1 cellular context compared by ENCODE assay signal in the genomic region with DNA sequence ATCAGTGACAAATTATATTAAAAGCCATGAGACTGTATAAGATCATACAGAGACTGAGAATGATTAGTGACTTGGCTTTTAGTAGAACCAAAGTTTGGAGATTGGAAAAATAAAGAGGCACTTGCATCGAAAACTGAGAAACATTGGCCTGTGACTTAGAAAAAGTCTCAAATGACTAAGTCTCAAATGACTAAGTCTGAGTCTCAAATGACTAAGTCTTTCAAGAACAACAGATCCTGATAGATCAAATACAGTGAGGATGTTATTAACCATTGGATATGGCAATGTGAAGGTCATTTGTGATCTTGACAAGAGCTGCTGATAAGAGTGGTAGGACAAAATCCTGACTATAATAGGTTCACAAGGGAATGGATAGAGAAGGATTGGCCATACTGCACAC.
TF ChIP-seq lines count a peak whose summit lies in the region.

No MANE protein-coding gene starts in this region.

TF ChIP-seq in GM23338, 12 proteins besides CTCF, POLR2A, EP300 and RAD21 (continued from another document):
- TF ChIP-seq, protein P1, sequence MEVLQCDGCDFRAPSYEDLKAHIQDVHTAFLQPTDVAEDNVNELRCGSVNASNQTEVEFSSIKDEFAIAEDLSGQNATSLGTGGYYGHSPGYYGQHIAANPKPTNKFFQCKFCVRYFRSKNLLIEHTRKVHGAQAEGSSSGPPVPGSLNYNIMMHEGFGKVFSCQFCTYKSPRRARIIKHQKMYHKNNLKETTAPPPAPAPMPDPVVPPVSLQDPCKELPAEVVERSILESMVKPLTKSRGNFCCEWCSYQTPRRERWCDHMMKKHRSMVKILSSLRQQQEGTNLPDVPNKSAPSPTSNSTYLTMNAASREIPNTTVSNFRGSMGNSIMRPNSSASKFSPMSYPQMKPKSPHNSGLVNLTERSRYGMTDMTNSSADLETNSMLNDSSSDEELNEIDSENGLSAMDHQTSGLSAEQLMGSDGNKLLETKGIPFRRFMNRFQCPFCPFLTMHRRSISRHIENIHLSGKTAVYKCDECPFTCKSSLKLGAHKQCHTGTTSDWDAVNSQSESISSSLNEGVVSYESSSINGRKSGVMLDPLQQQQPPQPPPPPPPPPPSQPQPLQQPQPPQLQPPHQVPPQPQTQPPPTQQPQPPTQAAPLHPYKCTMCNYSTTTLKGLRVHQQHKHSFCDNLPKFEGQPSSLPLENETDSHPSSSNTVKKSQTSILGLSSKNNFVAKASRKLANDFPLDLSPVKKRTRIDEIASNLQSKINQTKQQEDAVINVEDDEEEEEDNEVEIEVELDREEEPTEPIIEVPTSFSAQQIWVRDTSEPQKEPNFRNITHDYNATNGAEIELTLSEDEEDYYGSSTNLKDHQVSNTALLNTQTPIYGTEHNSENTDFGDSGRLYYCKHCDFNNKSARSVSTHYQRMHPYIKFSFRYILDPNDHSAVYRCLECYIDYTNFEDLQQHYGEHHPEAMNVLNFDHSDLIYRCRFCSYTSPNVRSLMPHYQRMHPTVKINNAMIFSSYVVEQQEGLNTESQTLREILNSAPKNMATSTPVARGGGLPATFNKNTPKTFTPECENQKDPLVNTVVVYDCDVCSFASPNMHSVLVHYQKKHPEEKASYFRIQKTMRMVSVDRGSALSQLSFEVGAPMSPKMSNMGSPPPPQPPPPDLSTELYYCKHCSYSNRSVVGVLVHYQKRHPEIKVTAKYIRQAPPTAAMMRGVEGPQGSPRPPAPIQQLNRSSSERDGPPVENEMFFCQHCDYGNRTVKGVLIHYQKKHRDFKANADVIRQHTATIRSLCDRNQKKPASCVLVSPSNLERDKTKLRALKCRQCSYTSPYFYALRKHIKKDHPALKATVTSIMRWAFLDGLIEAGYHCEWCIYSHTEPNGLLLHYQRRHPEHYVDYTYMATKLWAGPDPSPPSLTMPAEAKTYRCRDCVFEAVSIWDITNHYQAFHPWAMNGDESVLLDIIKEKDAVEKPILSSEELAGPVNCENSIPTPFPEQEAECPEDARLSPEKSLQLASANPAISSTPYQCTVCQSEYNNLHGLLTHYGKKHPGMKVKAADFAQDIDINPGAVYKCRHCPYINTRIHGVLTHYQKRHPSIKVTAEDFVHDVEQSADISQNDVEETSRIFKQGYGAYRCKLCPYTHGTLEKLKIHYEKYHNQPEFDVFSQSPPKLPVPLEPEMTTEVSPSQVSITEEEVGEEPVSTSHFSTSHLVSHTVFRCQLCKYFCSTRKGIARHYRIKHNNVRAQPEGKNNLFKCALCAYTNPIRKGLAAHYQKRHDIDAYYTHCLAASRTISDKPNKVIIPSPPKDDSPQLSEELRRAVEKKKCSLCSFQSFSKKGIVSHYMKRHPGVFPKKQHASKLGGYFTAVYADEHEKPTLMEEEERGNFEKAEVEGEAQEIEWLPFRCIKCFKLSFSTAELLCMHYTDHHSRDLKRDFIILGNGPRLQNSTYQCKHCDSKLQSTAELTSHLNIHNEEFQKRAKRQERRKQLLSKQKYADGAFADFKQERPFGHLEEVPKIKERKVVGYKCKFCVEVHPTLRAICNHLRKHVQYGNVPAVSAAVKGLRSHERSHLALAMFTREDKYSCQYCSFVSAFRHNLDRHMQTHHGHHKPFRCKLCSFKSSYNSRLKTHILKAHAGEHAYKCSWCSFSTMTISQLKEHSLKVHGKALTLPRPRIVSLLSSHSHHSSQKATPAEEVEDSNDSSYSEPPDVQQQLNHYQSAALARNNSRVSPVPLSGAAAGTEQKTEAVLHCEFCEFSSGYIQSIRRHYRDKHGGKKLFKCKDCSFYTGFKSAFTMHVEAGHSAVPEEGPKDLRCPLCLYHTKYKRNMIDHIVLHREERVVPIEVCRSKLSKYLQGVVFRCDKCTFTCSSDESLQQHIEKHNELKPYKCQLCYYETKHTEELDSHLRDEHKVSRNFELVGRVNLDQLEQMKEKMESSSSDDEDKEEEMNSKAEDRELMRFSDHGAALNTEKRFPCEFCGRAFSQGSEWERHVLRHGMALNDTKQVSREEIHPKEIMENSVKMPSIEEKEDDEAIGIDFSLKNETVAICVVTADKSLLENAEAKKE (CRISPR knock-in tag; IDR thresholded peaks at IDR 0.05): no peak
- TF ChIP-seq ZNF114 (CRISPR knock-in tag; IDR thresholded peaks at IDR 0.05): no peak
- no peak for TF ChIP-seq EZH2 (IDR thresholded peaks at IDR 0.05; ENCODE audit: low read depth, unreplicated experiment)
- TF ChIP-seq, protein P2, sequence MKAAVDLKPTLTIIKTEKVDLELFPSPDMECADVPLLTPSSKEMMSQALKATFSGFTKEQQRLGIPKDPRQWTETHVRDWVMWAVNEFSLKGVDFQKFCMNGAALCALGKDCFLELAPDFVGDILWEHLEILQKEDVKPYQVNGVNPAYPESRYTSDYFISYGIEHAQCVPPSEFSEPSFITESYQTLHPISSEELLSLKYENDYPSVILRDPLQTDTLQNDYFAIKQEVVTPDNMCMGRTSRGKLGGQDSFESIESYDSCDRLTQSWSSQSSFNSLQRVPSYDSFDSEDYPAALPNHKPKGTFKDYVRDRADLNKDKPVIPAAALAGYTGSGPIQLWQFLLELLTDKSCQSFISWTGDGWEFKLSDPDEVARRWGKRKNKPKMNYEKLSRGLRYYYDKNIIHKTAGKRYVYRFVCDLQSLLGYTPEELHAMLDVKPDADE (IDR thresholded peaks at IDR 0.05): no peak
- no peak for TF ChIP-seq ZNF331 (CRISPR knock-in tag; IDR thresholded peaks at IDR 0.05; ENCODE audit: low read depth)
- TF ChIP-seq EZH2phosphoT487 (IDR thresholded peaks at IDR 0.05; ENCODE audit: unreplicated experiment): no peak
TF ChIP-seq in GM23338: peak in this region for 0.
